Comparison of ENCODE assay signal across 1 cellular context in genomic region chr7:21927693-21928092, GRCh38.
TF ChIP-seq lines count a peak whose summit lies in the region.

No MANE protein-coding gene starts in this region.

TF ChIP-seq in WTC11, 78 proteins besides CTCF, POLR2A, EP300 and RAD21 (continued from another document):
- TF ChIP-seq ZNF425 (CRISPR knock-in tag; conservative IDR thresholded peaks at IDR 0.05) (no peak), EMX1 (CRISPR knock-in tag; IDR thresholded peaks at IDR 0.05) (no peak), ATF3 (CRISPR knock-in tag; conservative IDR thresholded peaks at IDR 0.05) (no peak), CREB1 (CRISPR knock-in tag; IDR thresholded peaks at IDR 0.05) (no peak), E2F5 (CRISPR knock-in tag; IDR thresholded peaks at IDR 0.05) (no peak), PRRX2 (CRISPR knock-in tag; IDR thresholded peaks at IDR 0.05) (no peak), IRF2 (CRISPR knock-in tag; IDR thresholded peaks at IDR 0.05; ENCODE audit: borderline replicate concordance, low read depth) (no peak), STAT6 (CRISPR knock-in tag; conservative IDR thresholded peaks at IDR 0.05; ENCODE audit: low read depth) (no peak), ZNF423 (CRISPR knock-in tag; IDR thresholded peaks at IDR 0.05) (no peak), E2F1 (CRISPR knock-in tag; IDR thresholded peaks at IDR 0.05) (no peak), TEAD1 (CRISPR knock-in tag; IDR thresholded peaks at IDR 0.05) (no peak), ZNF219 (CRISPR knock-in tag; IDR thresholded peaks at IDR 0.05; ENCODE audit: borderline replicate concordance) (no peak)
TF ChIP-seq in WTC11: peak in this region for 0.
